ENCODE assay signal across 2 cellular contexts in genomic region chr2:6826081-6826913, GRCh38.
A peak's percentile ranks its signal among the peaks of the same experiment; 100 is the strongest.
TF ChIP-seq lines count a peak whose summit lies in the region.

No MANE protein-coding gene starts in this region.

TF ChIP-seq in Ishikawa, 13 proteins besides CTCF, POLR2A, EP300 and RAD21 (continued from another document):
- TF ChIP-seq MAX (IDR thresholded peaks at IDR 0.05) = no peak
- TF ChIP-seq, protein P1, sequence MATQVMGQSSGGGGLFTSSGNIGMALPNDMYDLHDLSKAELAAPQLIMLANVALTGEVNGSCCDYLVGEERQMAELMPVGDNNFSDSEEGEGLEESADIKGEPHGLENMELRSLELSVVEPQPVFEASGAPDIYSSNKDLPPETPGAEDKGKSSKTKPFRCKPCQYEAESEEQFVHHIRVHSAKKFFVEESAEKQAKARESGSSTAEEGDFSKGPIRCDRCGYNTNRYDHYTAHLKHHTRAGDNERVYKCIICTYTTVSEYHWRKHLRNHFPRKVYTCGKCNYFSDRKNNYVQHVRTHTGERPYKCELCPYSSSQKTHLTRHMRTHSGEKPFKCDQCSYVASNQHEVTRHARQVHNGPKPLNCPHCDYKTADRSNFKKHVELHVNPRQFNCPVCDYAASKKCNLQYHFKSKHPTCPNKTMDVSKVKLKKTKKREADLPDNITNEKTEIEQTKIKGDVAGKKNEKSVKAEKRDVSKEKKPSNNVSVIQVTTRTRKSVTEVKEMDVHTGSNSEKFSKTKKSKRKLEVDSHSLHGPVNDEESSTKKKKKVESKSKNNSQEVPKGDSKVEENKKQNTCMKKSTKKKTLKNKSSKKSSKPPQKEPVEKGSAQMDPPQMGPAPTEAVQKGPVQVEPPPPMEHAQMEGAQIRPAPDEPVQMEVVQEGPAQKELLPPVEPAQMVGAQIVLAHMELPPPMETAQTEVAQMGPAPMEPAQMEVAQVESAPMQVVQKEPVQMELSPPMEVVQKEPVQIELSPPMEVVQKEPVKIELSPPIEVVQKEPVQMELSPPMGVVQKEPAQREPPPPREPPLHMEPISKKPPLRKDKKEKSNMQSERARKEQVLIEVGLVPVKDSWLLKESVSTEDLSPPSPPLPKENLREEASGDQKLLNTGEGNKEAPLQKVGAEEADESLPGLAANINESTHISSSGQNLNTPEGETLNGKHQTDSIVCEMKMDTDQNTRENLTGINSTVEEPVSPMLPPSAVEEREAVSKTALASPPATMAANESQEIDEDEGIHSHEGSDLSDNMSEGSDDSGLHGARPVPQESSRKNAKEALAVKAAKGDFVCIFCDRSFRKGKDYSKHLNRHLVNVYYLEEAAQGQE (IDR thresholded peaks at IDR 0.05; ENCODE audit: low read depth) = no peak
- TF ChIP-seq TEAD4 (IDR thresholded peaks at IDR 0.05) = no peak
TF ChIP-seq in Ishikawa: peak in this region for 0.

TF ChIP-seq in K562, 482 proteins besides CTCF, POLR2A, EP300 and RAD21 (continued from another document and continues in another):
- TF ChIP-seq, protein P2, sequence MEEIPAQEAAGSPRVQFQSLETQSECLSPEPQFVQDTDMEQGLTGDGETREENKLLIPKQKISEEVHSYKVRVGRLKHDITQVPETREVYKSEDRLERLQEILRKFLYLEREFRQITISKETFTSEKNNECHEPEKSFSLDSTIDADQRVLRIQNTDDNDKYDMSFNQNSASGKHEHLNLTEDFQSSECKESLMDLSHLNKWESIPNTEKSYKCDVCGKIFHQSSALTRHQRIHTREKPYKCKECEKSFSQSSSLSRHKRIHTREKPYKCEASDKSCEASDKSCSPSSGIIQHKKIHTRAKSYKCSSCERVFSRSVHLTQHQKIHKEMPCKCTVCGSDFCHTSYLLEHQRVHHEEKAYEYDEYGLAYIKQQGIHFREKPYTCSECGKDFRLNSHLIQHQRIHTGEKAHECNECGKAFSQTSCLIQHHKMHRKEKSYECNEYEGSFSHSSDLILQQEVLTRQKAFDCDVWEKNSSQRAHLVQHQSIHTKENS (CRISPR knock-in tag; IDR thresholded peaks at IDR 0.05) = no peak
- TF ChIP-seq ZNF639 (CRISPR knock-in tag; conservative IDR thresholded peaks at IDR 0.05 in 1 of 2, IDR thresholded peaks at IDR 0.05 in 1 of 2) (no peak), NEUROD1 (IDR thresholded peaks at IDR 0.05; ENCODE audit: borderline replicate concordance, low read depth, low read length, partially characterized antibody) (no peak), NFRKB (IDR thresholded peaks at IDR 0.05; ENCODE audit: low read depth) (no peak), HEY1 (CRISPR knock-in tag; IDR thresholded peaks at IDR 0.05; ENCODE audit: borderline replicate concordance) (no peak), ZNF75A (CRISPR knock-in tag; IDR thresholded peaks at IDR 0.05) (no peak), SUPT5H (IDR thresholded peaks at IDR 0.05) (no peak), ZNF699 (CRISPR knock-in tag; IDR thresholded peaks at IDR 0.05; ENCODE audit: insufficient replicate concordance) (no peak), ATF4 (CRISPR knock-in tag; IDR thresholded peaks at IDR 0.05) (no peak), SNAPC5 (CRISPR knock-in tag; IDR thresholded peaks at IDR 0.05) (no peak), NFYB (IDR thresholded peaks at IDR 0.05; ENCODE audit: extremely low read depth, insufficient read length) (no peak), ELF1 (tag; IDR thresholded peaks at IDR 0.05) (peak; percentile 56), EWSR1 (IDR thresholded peaks at IDR 0.05; ENCODE audit: borderline replicate concordance, low read depth, partially characterized antibody) (no peak), BRCA1 (IDR thresholded peaks at IDR 0.05) (no peak), BRCA1 (CRISPR knock-in tag; IDR thresholded peaks at IDR 0.05) (no peak), GATA2 (CRISPR knock-in tag; IDR thresholded peaks at IDR 0.05) (peak; percentile 74), USF2 (CRISPR knock-in tag; IDR thresholded peaks at IDR 0.05) (no peak), ELF4 (CRISPR knock-in tag; IDR thresholded peaks at IDR 0.05) (no peak), STAT5B (CRISPR knock-in tag; IDR thresholded peaks at IDR 0.05) (no peak), BRD9 (IDR thresholded peaks at IDR 0.05; ENCODE audit: low read depth, partially characterized antibody) (no peak), FOXJ2 (tag; IDR thresholded peaks at IDR 0.05) (no peak), CC2D1A (IDR thresholded peaks at IDR 0.05) (peak; percentile 93), AFF4 (CRISPR knock-in tag; IDR thresholded peaks at IDR 0.05) (no peak), ZNF717 (CRISPR knock-in tag; IDR thresholded peaks at IDR 0.05) (no peak)
- TF ChIP-seq, protein P3, sequence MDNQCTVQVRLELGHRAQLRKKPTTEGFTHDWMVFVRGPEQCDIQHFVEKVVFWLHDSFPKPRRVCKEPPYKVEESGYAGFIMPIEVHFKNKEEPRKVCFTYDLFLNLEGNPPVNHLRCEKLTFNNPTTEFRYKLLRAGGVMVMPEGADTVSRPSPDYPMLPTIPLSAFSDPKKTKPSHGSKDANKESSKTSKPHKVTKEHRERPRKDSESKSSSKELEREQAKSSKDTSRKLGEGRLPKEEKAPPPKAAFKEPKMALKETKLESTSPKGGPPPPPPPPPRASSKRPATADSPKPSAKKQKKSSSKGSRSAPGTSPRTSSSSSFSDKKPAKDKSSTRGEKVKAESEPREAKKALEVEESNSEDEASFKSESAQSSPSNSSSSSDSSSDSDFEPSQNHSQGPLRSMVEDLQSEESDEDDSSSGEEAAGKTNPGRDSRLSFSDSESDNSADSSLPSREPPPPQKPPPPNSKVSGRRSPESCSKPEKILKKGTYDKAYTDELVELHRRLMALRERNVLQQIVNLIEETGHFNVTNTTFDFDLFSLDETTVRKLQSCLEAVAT (IDR thresholded peaks at IDR 0.05) = no peak
- TF ChIP-seq, protein P4, sequence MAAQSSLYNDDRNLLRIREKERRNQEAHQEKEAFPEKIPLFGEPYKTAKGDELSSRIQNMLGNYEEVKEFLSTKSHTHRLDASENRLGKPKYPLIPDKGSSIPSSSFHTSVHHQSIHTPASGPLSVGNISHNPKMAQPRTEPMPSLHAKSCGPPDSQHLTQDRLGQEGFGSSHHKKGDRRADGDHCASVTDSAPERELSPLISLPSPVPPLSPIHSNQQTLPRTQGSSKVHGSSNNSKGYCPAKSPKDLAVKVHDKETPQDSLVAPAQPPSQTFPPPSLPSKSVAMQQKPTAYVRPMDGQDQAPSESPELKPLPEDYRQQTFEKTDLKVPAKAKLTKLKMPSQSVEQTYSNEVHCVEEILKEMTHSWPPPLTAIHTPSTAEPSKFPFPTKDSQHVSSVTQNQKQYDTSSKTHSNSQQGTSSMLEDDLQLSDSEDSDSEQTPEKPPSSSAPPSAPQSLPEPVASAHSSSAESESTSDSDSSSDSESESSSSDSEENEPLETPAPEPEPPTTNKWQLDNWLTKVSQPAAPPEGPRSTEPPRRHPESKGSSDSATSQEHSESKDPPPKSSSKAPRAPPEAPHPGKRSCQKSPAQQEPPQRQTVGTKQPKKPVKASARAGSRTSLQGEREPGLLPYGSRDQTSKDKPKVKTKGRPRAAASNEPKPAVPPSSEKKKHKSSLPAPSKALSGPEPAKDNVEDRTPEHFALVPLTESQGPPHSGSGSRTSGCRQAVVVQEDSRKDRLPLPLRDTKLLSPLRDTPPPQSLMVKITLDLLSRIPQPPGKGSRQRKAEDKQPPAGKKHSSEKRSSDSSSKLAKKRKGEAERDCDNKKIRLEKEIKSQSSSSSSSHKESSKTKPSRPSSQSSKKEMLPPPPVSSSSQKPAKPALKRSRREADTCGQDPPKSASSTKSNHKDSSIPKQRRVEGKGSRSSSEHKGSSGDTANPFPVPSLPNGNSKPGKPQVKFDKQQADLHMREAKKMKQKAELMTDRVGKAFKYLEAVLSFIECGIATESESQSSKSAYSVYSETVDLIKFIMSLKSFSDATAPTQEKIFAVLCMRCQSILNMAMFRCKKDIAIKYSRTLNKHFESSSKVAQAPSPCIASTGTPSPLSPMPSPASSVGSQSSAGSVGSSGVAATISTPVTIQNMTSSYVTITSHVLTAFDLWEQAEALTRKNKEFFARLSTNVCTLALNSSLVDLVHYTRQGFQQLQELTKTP (IDR thresholded peaks at IDR 0.05; ENCODE audit: low read depth in 1 of 2, partially characterized antibody in 2 of 2) = no peak
- TF ChIP-seq, protein P5, sequence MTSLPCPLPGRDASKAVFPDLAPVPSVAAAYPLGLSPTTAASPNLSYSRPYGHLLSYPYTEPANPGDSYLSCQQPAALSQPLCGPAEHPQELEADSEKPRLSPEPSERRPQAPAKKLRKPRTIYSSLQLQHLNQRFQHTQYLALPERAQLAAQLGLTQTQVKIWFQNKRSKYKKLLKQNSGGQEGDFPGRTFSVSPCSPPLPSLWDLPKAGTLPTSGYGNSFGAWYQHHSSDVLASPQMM (CRISPR knock-in tag; IDR thresholded peaks at IDR 0.05) = no peak
